In genomic region chr20:56516631-56517030, GRCh38 we compare ENCODE assay signal across 16 cellular contexts. TPM values are rescaled to one million over a fixed set of nuclear protein-coding genes. Genes with fewer than 3 reads are reported as not detected.
DNase-seq lines count a peak whose midpoint lies in the region; ATAC-seq, FAIRE-seq and TF ChIP-seq lines count a peak whose summit lies in the region.
"Had no signal": no experiment of that assay in that cellular context is flagged by ENCODE, and none has a peak within 500 bp of the region (broad histone marks: within the 10 kb centered on the region; RNA-seq: fewer than 3 reads in every experiment).

No MANE protein-coding gene starts in this region.

- no peak overlapping the region for H2BK5ac ChIP-seq in mesenchymal stem cell (ENCODE audit: low read depth, low read length, poor library complexity, severe bottlenecking)

- H3K36me3 ChIP-seq in mesenchymal stem cell (ENCODE audit: control insufficient read depth in 1 of 2, insufficient read depth in 2 of 2, low read depth in 1 of 2, low read length in 2 of 2) (peaks cover 53 to 70% of the 10 kb centered on the region in 2 experiments), spleen (peaks cover 6 to 100% (median 86%) of the 10 kb centered on the region in 6 donors)

- H3K4me1 ChIP-seq in mesenchymal stem cell (ENCODE audit: control insufficient read depth, insufficient read depth, low read depth, low read length) (peaks cover 13% of the 10 kb centered on the region), spleen (no peaks in the 10 kb centered on the region)
- H3K4me1 ChIP-seq: A549 had no signal

- H3K79me1 ChIP-seq in mesenchymal stem cell (replicated peaks; ENCODE audit: low read length, poor library complexity, severe bottlenecking): peaks cover 10% of the 10 kb centered on the region

- H3K9ac ChIP-seq in mesenchymal stem cell (ENCODE audit: low read length): peak overlapping the region; percentile 60

- no peak overlapping the region for H3K27ac ChIP-seq in mesenchymal stem cell (ENCODE audit: low read length, poor library complexity, severe bottlenecking)
- H3K27ac ChIP-seq in spleen: no peak overlapping the region
- H3K27ac ChIP-seq: A549 had no signal

- H3K23ac ChIP-seq in mesenchymal stem cell (ENCODE audit: low read length in 2 of 2): no peak overlapping the region

- DNase-seq in HTR-8/SVneo (ENCODE audit: insufficient read length, low spot score) (no peak), foreskin melanocyte (peak; percentile 68), mesenchymal stem cell (no peak), spleen (peak; percentile 9), dedifferentiated amniotic fluid mesenchymal stem cell (ENCODE audit: extremely low spot score) (no peak)
- DNase-seq in activated CD8-positive, alpha-beta memory T cell treated with anti-CD3 and anti-CD28 coated beads for 24 hours: no peak
- DNase-seq: HCEC 1CT; NCI-H1105 treated with DMSO at 0.1 percent for 48 hours; NCI-H187 treated with DMSO at 0.1 percent for 48 hours; NCI-H526 treated with DMSO at 0.1 percent for 48 hours; NK-92 treated with Interleukin-12 subunit alpha and Interleukin-12 subunit beta, amount 100 ng/mL, for 24 hours; SHP77 treated with DMSO at 0.1 percent for 48 hours had no signal

- H3K27me3 ChIP-seq in mesenchymal stem cell (ENCODE audit: control insufficient read depth in 1 of 2, insufficient read depth in 1 of 2, low read length in 2 of 2) (no peaks in the 10 kb centered on the region), spleen (replicated peaks in 1 of 7) (no peaks in the 10 kb centered on the region)

- intact Hi-C loops in spleen (cut with DNase I; ENCODE audit: low total_unique reads): no loop called here

- no peak overlapping the region for H2BK12ac ChIP-seq in mesenchymal stem cell (ENCODE audit: low read length in 2 of 2)

- no peak overlapping the region for H3K14ac ChIP-seq in mesenchymal stem cell (ENCODE audit: low read length in 2 of 2)

- H4K8ac ChIP-seq in mesenchymal stem cell (ENCODE audit: low read length): no peak overlapping the region

- H3K9me3 ChIP-seq in mesenchymal stem cell (ENCODE audit: control insufficient read depth, low read length) (peaks cover 22% of the 10 kb centered on the region), spleen (peaks cover 8 to 41% (median 37%) of the 10 kb centered on the region in 8 donors)
- H3K9me3 ChIP-seq: A549 had no signal

- peak; percentile 36 for FAIRE-seq in HTR-8/SVneo (lab: Jason Lieb, UNC)
- FAIRE-seq: A549 had no signal

- TF ChIP-seq POLR2A in spleen (IDR thresholded peaks at IDR 0.05): no peak

- H2BK15ac ChIP-seq in mesenchymal stem cell (ENCODE audit: low read depth, poor library complexity, severe bottlenecking): no peak overlapping the region

- no peak for TF ChIP-seq CTCF in spleen (IDR thresholded peaks at IDR 0.05 in 8 of 11, conservative IDR thresholded peaks at IDR 0.05 in 3 of 11)

- no peak overlapping the region for H3K4me3 ChIP-seq in mesenchymal stem cell (ENCODE audit: insufficient read depth in 1 of 2, low read depth in 1 of 2, low read length in 2 of 2)
- H3K4me3 ChIP-seq in spleen: no peak overlapping the region
- H3K4me3 ChIP-seq: A549 had no signal

- no peak overlapping the region for H3K4ac ChIP-seq in mesenchymal stem cell (ENCODE audit: low read depth in 1 of 2, low read length in 2 of 2)

- H2AK5ac ChIP-seq in mesenchymal stem cell (ENCODE audit: low read length, severe bottlenecking): no peak overlapping the region

- H2BK120ac ChIP-seq in mesenchymal stem cell (ENCODE audit: low read depth, low read length): no peak overlapping the region

- H2AFZ ChIP-seq in mesenchymal stem cell (ENCODE audit: low read depth, low read length): no peak overlapping the region

- 95% methylated on average over 5 of the region's 5 CpGs for WGBS in mesenchymal stem cell
- WGBS in spleen, 5 donors: 96 to 98% (median 98%) methylated on average over 5 of the region's 5 CpGs

- ATAC-seq in GM18858 (IDR thresholded peaks at IDR 0.05; ENCODE audit: unreplicated experiment) (no peak), HG02852 (IDR thresholded peaks at IDR 0.05; ENCODE audit: unreplicated experiment) (no peak)

- H4K91ac ChIP-seq in mesenchymal stem cell (ENCODE audit: low read length): no peak overlapping the region

- H3K18ac ChIP-seq in mesenchymal stem cell (ENCODE audit: low read depth in 1 of 2, low read length in 2 of 2): no peak overlapping the region

- no peak overlapping the region for H3K4me2 ChIP-seq in mesenchymal stem cell (ENCODE audit: low read length, poor library complexity, severe bottlenecking)
- H3K4me2 ChIP-seq: A549 had no signal

RNA-seq across cellular contexts. Expression of gene FAM209A, which starts 7.9 kb away (rescaled TPM):
- 0.06 TPM for polyA plus RNA-seq in mesenchymal stem cell (2013, experiment 1 of 2)
- 0.10 TPM for polyA plus RNA-seq in mesenchymal stem cell (2013, experiment 2 of 2)
- total RNA-seq in spleen: 1 to 10 TPM in 6 of 7 donors, not detected in 1; 1.2 to 4.3 (median 2.1) TPM
- polyA plus RNA-seq in spleen: 1 to 10 TPM in 2 of 3 donors, under 1 TPM in 1; 0.59 to 2.0 (median 1.1) TPM

RNA-seq across cellular contexts. Expression of gene FAM209B, which starts 16.4 kb away (rescaled TPM):
- 0.44 TPM for polyA plus RNA-seq in mesenchymal stem cell (2013, experiment 1 of 2)
- polyA plus RNA-seq in mesenchymal stem cell (2013, experiment 2 of 2): 0.22 TPM
- total RNA-seq in spleen: 1 to 10 TPM in 3 of 7 donors, under 1 TPM in 1, not detected in 3; 0.97 to 1.9 (median 1.6) TPM
- 1 to 10 TPM; 1.4 to 5.8 (median 3.3) TPM for polyA plus RNA-seq in spleen
- total RNA-seq: OCI-LY7 had no signal

RNA-seq across cellular contexts. Expression of gene RTF2, which starts 48.2 kb away (rescaled TPM):
- polyA plus RNA-seq in mesenchymal stem cell (2013, experiment 1 of 2): 64.8 TPM
- 64.7 TPM for polyA plus RNA-seq in mesenchymal stem cell (2013, experiment 2 of 2)
- total RNA-seq in spleen: 10 to 100 TPM; 50.3 to 89.3 (median 72.7) TPM
- 10 to 100 TPM; 66.2 to 83.9 (median 83.8) TPM for polyA plus RNA-seq in spleen

Comparison
In these comparisons a context has a peak if more than half of its experiments do, and no peak if none do; other contexts are left out.
1. DNase-seq: peak in foreskin melanocyte (single experiment) and spleen (single experiment); none in HTR-8/SVneo (single experiment), mesenchymal stem cell (single experiment), activated CD8-positive, alpha-beta memory T cell treated with anti-CD3 and anti-CD28 coated beads for 24 hours (single experiment) and dedifferentiated amniotic fluid mesenchymal stem cell (single experiment).